1 cellular context compared by ENCODE assay signal in the genomic region with DNA sequence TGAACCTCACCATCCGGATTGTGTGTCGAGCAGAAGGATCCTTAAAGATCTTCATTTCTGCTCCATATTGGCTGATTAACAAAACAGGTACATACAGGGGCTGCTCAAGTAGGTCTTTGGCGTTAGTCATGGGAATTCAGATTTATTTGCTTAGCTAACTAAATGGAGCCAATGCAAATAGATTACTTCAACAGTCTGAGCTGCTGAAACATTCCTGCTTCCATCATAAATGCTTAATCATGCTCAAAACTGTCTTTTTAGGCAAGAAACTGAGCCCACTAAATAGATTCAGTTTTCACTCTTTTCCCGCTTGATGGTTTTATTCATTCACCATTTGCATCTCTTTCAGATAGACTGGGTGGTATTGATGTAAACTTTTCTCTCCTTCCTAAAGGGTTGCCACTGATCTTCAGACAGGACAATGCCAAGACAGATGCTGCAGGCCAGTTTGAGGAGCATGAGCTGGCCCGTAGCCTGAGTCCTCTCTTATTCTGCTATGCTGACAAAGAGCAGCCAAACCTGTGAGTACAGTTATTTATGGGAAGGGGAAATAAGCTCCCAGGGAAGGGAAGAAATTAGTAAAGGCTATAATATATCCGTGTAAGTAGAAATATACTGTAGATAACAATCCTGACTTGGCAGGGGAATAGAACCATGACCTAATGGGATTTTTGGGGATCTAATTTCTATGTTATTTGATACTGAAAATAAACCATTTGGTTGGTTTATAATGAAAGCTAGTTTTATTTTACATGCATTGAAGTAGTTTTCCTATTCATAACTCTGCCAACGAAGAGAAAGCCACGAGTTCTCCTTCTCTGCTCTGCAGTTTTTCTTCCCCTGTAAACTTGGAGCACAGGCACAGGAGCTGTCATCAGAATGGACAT.
A peak's percentile ranks its signal among the peaks of the same experiment; 100 is the strongest.
TF ChIP-seq lines count a peak whose summit lies in the region.

No MANE protein-coding gene starts in this region.

TF ChIP-seq in HEK293, 187 proteins besides CTCF, POLR2A, EP300 and RAD21 (continued from another document):
- TF ChIP-seq, protein P1, sequence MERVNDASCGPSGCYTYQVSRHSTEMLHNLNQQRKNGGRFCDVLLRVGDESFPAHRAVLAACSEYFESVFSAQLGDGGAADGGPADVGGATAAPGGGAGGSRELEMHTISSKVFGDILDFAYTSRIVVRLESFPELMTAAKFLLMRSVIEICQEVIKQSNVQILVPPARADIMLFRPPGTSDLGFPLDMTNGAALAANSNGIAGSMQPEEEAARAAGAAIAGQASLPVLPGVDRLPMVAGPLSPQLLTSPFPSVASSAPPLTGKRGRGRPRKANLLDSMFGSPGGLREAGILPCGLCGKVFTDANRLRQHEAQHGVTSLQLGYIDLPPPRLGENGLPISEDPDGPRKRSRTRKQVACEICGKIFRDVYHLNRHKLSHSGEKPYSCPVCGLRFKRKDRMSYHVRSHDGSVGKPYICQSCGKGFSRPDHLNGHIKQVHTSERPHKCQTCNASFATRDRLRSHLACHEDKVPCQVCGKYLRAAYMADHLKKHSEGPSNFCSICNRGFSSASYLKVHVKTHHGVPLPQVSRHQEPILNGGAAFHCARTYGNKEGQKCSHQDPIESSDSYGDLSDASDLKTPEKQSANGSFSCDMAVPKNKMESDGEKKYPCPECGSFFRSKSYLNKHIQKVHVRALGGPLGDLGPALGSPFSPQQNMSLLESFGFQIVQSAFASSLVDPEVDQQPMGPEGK (tag by site-specific recombination; IDR thresholded peaks at IDR 0.05) = no peak
- TF ChIP-seq FEZF1 (tag by site-specific recombination; IDR thresholded peaks at IDR 0.05) (0 out of 2 replicates have a peak, but pooled peaks have one; percentile 19), ZNF629 (tag by site-specific recombination; IDR thresholded peaks at IDR 0.05) (peak; percentile 11; the same call in 1 of the 2 replicates), ZNF558 (tag by site-specific recombination; IDR thresholded peaks at IDR 0.05) (no peak), ZNF423 (tag by site-specific recombination; IDR thresholded peaks at IDR 0.05) (no peak), ZNF394 (tag by site-specific recombination; IDR thresholded peaks at IDR 0.05; ENCODE audit: borderline replicate concordance) (no peak), PRDM1 (tag by site-specific recombination; IDR thresholded peaks at IDR 0.05) (no peak), EGR2 (tag by site-specific recombination; IDR thresholded peaks at IDR 0.05; ENCODE audit: low read depth) (no peak), ZNF335 (tag by site-specific recombination; conservative IDR thresholded peaks at IDR 0.05) (peak; percentile 63), ZSCAN16 (tag by site-specific recombination; IDR thresholded peaks at IDR 0.05) (no peak), ZNF221 (tag by site-specific recombination; IDR thresholded peaks at IDR 0.05; ENCODE audit: borderline replicate concordance) (no peak), ZNF239 (tag by site-specific recombination; IDR thresholded peaks at IDR 0.05) (no peak), MYNN (tag by site-specific recombination; IDR thresholded peaks at IDR 0.05; ENCODE audit: borderline replicate concordance) (no peak), ZNF843 (tag by site-specific recombination; IDR thresholded peaks at IDR 0.05) (peak; percentile 84), ZNF19 (tag by site-specific recombination; IDR thresholded peaks at IDR 0.05; ENCODE audit: low read depth) (no peak), KLF9 (tag by site-specific recombination; IDR thresholded peaks at IDR 0.05; ENCODE audit: low read depth) (no peak), ZBTB17 (tag by site-specific recombination; IDR thresholded peaks at IDR 0.05) (no peak), ZNF248 (tag by site-specific recombination; IDR thresholded peaks at IDR 0.05) (no peak), ZNF121 (tag by site-specific recombination; IDR thresholded peaks at IDR 0.05) (no peak), MZF1 (tag by site-specific recombination; IDR thresholded peaks at IDR 0.05; ENCODE audit: borderline replicate concordance) (peak; percentile 94), ZNF133 (tag by site-specific recombination; IDR thresholded peaks at IDR 0.05) (no peak)
- TF ChIP-seq, protein P2, sequence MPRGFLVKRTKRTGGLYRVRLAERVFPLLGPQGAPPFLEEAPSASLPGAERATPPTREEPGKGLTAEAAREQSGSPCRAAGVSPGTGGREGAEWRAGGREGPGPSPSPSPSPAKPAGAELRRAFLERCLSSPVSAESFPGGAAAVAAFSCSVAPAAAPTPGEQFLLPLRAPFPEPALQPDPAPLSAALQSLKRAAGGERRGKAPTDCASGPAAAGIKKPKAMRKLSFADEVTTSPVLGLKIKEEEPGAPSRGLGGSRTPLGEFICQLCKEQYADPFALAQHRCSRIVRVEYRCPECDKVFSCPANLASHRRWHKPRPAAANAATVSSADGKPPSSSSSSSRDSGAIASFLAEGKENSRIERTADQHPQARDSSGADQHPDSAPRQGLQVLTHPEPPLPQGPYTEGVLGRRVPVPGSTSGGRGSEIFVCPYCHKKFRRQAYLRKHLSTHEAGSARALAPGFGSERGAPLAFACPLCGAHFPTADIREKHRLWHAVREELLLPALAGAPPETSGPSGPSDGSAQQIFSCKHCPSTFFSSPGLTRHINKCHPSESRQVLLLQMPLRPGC (tag by site-specific recombination; IDR thresholded peaks at IDR 0.05) = no peak
- TF ChIP-seq, protein P3, sequence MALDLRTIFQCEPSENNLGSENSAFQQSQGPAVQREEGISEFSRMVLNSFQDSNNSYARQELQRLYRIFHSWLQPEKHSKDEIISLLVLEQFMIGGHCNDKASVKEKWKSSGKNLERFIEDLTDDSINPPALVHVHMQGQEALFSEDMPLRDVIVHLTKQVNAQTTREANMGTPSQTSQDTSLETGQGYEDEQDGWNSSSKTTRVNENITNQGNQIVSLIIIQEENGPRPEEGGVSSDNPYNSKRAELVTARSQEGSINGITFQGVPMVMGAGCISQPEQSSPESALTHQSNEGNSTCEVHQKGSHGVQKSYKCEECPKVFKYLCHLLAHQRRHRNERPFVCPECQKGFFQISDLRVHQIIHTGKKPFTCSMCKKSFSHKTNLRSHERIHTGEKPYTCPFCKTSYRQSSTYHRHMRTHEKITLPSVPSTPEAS (tag by site-specific recombination; IDR thresholded peaks at IDR 0.05) = no peak
- TF ChIP-seq, protein P4, sequence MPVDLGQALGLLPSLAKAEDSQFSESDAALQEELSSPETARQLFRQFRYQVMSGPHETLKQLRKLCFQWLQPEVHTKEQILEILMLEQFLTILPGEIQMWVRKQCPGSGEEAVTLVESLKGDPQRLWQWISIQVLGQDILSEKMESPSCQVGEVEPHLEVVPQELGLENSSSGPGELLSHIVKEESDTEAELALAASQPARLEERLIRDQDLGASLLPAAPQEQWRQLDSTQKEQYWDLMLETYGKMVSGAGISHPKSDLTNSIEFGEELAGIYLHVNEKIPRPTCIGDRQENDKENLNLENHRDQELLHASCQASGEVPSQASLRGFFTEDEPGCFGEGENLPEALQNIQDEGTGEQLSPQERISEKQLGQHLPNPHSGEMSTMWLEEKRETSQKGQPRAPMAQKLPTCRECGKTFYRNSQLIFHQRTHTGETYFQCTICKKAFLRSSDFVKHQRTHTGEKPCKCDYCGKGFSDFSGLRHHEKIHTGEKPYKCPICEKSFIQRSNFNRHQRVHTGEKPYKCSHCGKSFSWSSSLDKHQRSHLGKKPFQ (tag by site-specific recombination; IDR thresholded peaks at IDR 0.05) = no peak
- TF ChIP-seq, protein P5, sequence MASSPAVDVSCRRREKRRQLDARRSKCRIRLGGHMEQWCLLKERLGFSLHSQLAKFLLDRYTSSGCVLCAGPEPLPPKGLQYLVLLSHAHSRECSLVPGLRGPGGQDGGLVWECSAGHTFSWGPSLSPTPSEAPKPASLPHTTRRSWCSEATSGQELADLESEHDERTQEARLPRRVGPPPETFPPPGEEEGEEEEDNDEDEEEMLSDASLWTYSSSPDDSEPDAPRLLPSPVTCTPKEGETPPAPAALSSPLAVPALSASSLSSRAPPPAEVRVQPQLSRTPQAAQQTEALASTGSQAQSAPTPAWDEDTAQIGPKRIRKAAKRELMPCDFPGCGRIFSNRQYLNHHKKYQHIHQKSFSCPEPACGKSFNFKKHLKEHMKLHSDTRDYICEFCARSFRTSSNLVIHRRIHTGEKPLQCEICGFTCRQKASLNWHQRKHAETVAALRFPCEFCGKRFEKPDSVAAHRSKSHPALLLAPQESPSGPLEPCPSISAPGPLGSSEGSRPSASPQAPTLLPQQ (tag by site-specific recombination; IDR thresholded peaks at IDR 0.05) = 0 out of 2 replicates have a peak, but pooled peaks have one; percentile 15
- TF ChIP-seq, protein P6, sequence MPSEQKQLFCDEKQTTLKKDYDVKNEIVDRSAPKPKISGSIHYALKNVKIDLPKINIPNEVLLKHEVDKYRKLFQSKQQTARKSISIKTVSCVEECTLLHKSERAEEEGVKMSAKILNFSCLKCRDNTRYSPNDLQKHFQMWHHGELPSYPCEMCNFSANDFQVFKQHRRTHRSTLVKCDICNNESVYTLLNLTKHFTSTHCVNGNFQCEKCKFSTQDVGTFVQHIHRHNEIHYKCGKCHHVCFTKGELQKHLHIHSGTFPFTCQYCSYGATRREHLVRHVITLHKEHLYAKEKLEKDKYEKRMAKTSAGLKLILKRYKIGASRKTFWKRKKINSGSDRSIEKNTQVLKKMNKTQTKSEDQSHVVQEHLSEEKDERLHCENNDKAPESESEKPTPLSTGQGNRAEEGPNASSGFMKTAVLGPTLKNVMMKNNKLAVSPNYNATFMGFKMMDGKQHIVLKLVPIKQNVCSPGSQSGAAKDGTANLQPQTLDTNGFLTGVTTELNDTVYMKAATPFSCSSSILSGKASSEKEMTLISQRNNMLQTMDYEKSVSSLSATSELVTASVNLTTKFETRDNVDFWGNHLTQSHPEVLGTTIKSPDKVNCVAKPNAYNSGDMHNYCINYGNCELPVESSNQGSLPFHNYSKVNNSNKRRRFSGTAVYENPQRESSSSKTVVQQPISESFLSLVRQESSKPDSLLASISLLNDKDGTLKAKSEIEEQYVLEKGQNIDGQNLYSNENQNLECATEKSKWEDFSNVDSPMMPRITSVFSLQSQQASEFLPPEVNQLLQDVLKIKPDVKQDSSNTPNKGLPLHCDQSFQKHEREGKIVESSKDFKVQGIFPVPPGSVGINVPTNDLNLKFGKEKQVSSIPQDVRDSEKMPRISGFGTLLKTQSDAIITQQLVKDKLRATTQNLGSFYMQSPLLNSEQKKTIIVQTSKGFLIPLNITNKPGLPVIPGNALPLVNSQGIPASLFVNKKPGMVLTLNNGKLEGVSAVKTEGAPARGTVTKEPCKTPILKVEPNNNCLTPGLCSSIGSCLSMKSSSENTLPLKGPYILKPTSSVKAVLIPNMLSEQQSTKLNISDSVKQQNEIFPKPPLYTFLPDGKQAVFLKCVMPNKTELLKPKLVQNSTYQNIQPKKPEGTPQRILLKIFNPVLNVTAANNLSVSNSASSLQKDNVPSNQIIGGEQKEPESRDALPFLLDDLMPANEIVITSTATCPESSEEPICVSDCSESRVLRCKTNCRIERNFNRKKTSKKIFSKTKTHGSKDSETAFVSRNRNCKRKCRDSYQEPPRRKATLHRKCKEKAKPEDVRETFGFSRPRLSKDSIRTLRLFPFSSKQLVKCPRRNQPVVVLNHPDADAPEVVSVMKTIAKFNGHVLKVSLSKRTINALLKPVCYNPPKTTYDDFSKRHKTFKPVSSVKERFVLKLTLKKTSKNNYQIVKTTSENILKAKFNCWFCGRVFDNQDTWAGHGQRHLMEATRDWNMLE (tag by site-specific recombination; conservative IDR thresholded peaks at IDR 0.05; ENCODE audit: low read depth) = no peak
- TF ChIP-seq, protein P7, sequence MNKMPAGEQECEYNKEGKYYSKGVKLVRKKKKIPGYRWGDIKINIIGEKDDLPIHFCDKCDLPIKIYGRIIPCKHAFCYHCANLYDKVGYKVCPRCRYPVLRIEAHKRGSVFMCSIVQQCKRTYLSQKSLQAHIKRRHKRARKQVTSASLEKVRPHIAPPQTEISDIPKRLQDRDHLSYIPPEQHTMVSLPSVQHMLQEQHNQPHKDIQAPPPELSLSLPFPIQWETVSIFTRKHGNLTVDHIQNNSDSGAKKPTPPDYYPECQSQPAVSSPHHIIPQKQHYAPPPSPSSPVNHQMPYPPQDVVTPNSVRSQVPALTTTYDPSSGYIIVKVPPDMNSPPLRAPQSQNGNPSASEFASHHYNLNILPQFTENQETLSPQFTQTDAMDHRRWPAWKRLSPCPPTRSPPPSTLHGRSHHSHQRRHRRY (tag by site-specific recombination; IDR thresholded peaks at IDR 0.05) = no peak
- TF ChIP-seq, protein P8, sequence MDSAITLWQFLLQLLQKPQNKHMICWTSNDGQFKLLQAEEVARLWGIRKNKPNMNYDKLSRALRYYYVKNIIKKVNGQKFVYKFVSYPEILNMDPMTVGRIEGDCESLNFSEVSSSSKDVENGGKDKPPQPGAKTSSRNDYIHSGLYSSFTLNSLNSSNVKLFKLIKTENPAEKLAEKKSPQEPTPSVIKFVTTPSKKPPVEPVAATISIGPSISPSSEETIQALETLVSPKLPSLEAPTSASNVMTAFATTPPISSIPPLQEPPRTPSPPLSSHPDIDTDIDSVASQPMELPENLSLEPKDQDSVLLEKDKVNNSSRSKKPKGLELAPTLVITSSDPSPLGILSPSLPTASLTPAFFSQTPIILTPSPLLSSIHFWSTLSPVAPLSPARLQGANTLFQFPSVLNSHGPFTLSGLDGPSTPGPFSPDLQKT (IDR thresholded peaks at IDR 0.05; ENCODE audit: borderline replicate concordance, low read depth, low read length) = no peak
